Comparison of ENCODE assay signal across 1 cellular context in the genomic region with DNA sequence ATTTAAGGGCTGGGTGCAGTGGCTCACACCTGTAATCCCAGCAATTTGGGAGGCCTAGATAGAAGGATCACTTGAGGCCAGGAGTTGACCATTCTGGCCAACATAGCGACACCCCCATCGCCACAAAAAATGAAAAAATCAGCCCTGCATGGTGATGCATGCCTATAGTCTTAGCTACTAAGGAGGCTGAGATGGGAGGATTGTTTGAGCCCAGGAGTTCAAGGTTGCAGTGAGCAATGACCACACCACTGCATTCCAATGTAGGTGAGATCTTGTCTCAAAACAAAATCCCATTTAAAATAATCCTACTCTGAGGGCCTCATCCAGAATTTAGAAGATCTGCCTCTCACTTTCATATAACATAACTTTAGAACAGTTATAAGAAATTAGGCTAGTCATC.
TF ChIP-seq lines count a peak whose summit lies in the region.

No MANE protein-coding gene starts in this region.

TF ChIP-seq in GM12878, 131 proteins besides CTCF, POLR2A, EP300 and RAD21:
- no peak for TF ChIP-seq JUNB (IDR thresholded peaks at IDR 0.05)
- TF ChIP-seq FOXK2 (IDR thresholded peaks at IDR 0.05) = no peak
- TF ChIP-seq, protein P1, sequence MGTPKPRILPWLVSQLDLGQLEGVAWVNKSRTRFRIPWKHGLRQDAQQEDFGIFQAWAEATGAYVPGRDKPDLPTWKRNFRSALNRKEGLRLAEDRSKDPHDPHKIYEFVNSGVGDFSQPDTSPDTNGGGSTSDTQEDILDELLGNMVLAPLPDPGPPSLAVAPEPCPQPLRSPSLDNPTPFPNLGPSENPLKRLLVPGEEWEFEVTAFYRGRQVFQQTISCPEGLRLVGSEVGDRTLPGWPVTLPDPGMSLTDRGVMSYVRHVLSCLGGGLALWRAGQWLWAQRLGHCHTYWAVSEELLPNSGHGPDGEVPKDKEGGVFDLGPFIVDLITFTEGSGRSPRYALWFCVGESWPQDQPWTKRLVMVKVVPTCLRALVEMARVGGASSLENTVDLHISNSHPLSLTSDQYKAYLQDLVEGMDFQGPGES (IDR thresholded peaks at IDR 0.05) = no peak
